ENCODE assay signal across 3 cellular contexts in the genomic region with DNA sequence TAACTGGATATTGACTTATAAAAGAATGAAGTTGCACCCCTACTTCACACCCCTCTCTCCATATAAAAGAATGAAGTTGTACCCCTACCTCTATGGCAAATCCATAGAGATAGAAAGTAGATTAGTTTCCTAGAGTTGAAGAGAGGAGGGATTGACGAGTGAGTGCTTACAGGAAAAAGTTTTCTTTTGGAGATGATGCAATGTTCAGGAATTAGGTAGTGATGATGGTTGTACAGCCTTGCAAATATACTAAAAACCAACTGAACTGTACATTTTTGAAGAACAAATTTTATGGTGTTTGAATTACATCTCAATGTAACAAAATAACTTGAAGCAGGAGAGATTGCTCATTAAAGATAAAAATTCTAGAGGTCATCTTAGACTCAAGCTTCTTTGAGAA.
TF ChIP-seq lines count a peak whose summit lies in the region.

No MANE protein-coding gene starts in this region.

TF ChIP-seq in IMR-90, 13 proteins besides CTCF, POLR2A, EP300 and RAD21:
- peak; percentile 52; the same call in 1 of the 2 replicates for TF ChIP-seq CEBPB (IDR thresholded peaks at IDR 0.05; ENCODE audit: low read depth, low read length)
- no peak for TF ChIP-seq MAZ (IDR thresholded peaks at IDR 0.05; ENCODE audit: borderline replicate concordance, low read depth, low read length)

TF ChIP-seq in WTC11, 78 proteins besides CTCF, POLR2A, EP300 and RAD21 (continued from another document):
- TF ChIP-seq TEAD4 (CRISPR knock-in tag; IDR thresholded peaks at IDR 0.05), result no peak

TF ChIP-seq in K562, 482 proteins besides CTCF, POLR2A, EP300 and RAD21:
- TF ChIP-seq, protein P1, sequence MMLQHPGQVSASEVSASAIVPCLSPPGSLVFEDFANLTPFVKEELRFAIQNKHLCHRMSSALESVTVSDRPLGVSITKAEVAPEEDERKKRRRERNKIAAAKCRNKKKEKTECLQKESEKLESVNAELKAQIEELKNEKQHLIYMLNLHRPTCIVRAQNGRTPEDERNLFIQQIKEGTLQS (IDR thresholded peaks at IDR 0.05), result peak; percentile 75
- TF ChIP-seq, protein P1 (CRISPR knock-in tag; conservative IDR thresholded peaks at IDR 0.05), result no peak
- TF ChIP-seq CEBPG (CRISPR knock-in tag; IDR thresholded peaks at IDR 0.05) (0 out of 2 replicates have a peak, but pooled peaks have one; percentile 22), CEBPG (tag; conservative IDR thresholded peaks at IDR 0.05 in 1 of 2, IDR thresholded peaks at IDR 0.05 in 1 of 2) (peak; percentile 63 to 70), ZNF507 (tag; conservative IDR thresholded peaks at IDR 0.05) (no peak), CEBPB (tag; IDR thresholded peaks at IDR 0.05) (peak; percentile 19; the same call in 1 of the 2 replicates), GABPA (tag; conservative IDR thresholded peaks at IDR 0.05; ENCODE audit: low read depth) (no peak)
- TF ChIP-seq, protein P2, sequence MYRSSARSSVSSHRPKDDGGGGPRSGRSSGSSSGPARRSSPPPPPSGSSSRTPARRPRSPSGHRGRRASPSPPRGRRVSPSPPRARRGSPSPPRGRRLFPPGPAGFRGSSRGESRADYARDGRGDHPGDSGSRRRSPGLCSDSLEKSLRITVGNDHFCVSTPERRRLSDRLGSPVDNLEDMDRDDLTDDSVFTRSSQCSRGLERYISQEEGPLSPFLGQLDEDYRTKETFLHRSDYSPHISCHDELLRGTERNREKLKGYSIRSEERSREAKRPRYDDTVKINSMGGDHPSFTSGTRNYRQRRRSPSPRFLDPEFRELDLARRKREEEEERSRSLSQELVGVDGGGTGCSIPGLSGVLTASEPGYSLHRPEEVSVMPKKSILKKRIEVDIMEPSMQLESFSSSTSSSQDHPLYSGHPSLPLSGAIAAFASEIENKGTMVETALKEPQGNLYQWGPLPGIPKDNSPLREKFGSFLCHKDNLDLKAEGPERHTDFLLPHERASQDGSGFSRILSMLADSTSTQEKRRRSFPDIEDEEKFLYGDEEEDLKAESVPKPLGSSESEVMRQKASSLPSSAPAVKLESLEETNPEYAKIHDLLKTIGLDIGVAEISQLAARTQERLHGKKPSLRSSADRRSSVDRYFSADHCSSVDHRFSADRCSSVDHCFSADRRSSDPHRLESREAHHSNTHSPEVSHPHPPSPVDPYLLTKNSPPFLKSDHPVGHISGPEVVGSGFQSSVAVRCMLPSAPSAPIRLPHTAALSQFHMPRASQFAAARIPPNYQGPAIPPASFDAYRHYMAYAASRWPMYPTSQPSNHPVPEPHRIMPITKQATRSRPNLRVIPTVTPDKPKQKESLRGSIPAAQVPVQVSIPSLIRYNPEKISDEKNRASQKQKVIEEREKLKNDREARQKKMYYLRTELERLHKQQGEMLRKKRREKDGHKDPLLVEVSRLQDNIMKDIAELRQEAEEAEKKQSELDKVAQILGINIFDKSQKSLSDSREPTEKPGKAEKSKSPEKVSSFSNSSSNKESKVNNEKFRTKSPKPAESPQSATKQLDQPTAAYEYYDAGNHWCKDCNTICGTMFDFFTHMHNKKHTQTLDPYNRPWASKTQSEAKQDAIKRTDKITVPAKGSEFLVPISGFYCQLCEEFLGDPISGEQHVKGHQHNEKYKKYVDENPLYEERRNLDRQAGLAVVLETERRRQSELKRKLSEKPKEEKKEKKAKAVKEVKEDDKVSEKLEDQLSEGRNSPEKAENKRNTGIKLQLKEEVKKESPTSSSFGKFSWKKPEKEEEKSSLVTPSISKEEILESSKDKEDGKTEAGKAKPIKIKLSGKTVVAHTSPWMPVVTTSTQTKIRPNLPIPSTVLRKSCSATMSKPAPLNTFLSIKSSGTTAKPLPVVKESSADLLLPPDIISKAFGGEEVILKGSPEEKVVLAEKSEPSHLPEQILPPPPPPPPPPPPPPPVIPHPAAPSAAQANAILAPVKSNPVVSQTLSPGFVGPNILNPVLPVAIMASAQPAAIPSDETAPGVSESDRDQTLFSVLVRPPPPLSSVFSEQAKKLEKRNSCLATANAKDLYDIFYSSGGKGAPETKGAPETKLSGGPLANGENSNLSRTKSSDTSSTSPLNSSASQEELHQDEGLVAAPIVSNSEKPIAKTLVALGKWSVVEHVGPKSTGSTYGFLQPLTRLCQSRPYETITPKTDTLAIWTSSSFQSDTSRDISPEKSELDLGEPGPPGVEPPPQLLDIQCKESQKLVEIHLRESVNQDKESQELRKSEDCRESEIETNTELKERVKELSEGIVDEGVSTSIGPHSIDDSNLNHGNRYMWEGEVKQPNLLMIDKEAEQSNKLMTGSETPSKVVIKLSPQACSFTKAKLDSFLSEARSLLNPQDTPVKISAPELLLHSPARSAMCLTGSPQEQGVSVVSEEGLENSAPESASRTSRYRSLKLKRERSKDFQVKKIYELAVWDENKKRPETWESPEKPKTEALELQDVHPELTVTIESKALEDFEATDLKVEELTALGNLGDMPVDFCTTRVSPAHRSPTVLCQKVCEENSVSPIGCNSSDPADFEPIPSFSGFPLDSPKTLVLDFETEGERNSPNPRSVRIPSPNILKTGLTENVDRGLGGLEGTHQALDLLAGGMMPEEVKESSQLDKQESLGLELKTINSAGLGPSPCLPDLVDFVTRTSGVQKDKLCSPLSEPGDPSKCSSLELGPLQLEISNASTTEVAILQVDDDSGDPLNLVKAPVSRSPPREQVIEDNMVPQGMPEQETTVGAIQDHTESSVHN (IDR thresholded peaks at IDR 0.05; ENCODE audit: borderline replicate concordance in 1 of 2, low read depth in 1 of 2), result no peak
- TF ChIP-seq, protein P3, sequence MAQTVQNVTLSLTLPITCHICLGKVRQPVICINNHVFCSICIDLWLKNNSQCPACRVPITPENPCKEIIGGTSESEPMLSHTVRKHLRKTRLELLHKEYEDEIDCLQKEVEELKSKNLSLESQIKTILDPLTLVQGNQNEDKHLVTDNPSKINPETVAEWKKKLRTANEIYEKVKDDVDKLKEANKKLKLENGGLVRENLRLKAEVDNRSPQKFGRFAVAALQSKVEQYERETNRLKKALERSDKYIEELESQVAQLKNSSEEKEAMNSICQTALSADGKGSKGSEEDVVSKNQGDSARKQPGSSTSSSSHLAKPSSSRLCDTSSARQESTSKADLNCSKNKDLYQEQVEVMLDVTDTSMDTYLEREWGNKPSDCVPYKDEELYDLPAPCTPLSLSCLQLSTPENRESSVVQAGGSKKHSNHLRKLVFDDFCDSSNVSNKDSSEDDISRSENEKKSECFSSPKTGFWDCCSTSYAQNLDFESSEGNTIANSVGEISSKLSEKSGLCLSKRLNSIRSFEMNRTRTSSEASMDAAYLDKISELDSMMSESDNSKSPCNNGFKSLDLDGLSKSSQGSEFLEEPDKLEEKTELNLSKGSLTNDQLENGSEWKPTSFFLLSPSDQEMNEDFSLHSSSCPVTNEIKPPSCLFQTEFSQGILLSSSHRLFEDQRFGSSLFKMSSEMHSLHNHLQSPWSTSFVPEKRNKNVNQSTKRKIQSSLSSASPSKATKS (CRISPR knock-in tag; IDR thresholded peaks at IDR 0.05), result no peak
